Comparison of ENCODE assay signal across 8 cellular contexts in the genomic region with DNA sequence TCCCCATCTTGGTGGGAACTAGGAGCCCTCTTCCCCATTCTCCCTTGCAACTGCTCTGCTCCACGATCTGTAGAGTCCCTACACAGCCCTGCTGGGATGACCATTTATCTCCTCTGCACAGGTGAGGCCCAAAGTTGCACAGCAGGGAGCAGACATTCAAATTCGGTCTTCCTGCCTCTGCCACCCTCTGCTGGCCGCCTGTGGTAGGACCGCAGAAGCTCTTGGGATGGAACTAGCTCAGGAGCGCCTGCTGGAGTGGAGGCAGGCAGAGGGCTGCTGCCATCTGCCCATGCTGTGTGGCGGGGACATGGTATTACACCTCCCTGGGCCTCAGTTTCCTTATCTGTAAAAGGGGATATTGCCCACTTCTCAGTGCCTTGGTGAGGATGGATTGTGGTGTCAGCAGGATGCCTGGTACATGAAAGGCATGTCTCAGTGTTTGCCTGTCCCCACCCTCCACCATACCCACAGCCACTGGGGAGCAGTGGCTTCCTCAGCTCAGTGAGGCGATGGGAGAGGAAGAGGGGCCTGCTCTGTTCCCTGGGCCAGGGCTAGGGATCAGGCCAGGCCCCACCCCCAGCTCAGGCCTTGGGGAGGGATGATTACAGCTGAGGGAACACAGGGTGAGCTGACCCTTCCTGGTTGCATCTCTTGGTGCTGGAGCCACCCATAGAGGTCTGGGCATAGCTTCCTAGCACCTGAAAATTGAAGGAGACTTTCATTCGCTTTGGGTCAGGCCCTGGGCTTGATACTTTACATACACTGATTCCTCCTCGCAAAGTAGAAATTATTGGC. TPM values are rescaled to one million over a fixed set of nuclear protein-coding genes. Genes with fewer than 3 reads are reported as not detected.
DNase-seq lines count a peak whose midpoint lies in the region; ATAC-seq and TF ChIP-seq lines count a peak whose summit lies in the region.

No MANE protein-coding gene starts in this region.

- H3K4me3 ChIP-seq in HL-60 (replicated peaks; ENCODE audit: insufficient read depth, low read length) (no peak overlapping the region), endodermal cell (ENCODE audit: low read length) (no peak overlapping the region)

- CTCF ChIA-PET in activated CD8-positive, alpha-beta memory T cell treated with anti-CD3 and anti-CD28 coated beads, Interleukin-2, amount 10 ng/mL, durations not matched to agents 7 days and 5 days (lab: Charles Lee) = interaction anchor here (0.6 to 4.8 kb wide), 41 partner anchors 10 to 903 kb away, joined by 3 to 118 read pairs (median 4); partner anchors contain the start of genes CAPN5, INTS4 and OMP

- 18 to 52% methylated on average over 5 to 9 of the region's 9 CpGs for WGBS in endodermal cell (ENCODE audit: insufficient coverage in 1 of 2, insufficient read length in 1 of 2), 2 experiments

- H3K4me1 Mint-ChIP-seq in activated CD8-positive, alpha-beta memory T cell treated with anti-CD3 and anti-CD28 coated beads, Interleukin-2, amount 10 ng/mL, durations not matched to agents 7 days and 5 days = peaks cover 6% of the 10 kb centered on the region
- peaks cover 13% of the 10 kb centered on the region for H3K4me1 Mint-ChIP-seq in endodermal cell

- no peaks in the 10 kb centered on the region for H3K4me1 ChIP-seq in endodermal cell (ENCODE audit: control insufficient read depth, insufficient read depth, low read length)

- H3K36me3 Mint-ChIP-seq in activated CD8-positive, alpha-beta memory T cell treated with anti-CD3 and anti-CD28 coated beads, Interleukin-2, amount 10 ng/mL, durations not matched to agents 7 days and 5 days = no peaks in the 10 kb centered on the region
- H3K36me3 Mint-ChIP-seq in endodermal cell (ENCODE audit: low read depth) = peaks cover 2% of the 10 kb centered on the region

- no peak overlapping the region for H3K27ac Mint-ChIP-seq in activated CD8-positive, alpha-beta memory T cell treated with anti-CD3 and anti-CD28 coated beads, Interleukin-2, amount 10 ng/mL, durations not matched to agents 7 days and 5 days
- no peak overlapping the region for H3K27ac Mint-ChIP-seq in endodermal cell

- DNase-seq in CD1c-positive myeloid dendritic cell (ENCODE audit: extremely low spot score) = peak; percentile 73
- DNase-seq in HL-60 (ENCODE audit: low read depth in 1 of 2, low spot score in 1 of 2) = peak; percentile 25 to 73
- DNase-seq in NOMO-1 treated with DMSO at 0.1 percent for 48 hours (lab: John Stamatoyannopoulos, UW; ENCODE audit: unreplicated experiment) = peak; percentile 62
- DNase-seq in activated CD8-positive, alpha-beta memory T cell treated with anti-CD3 and anti-CD28 coated beads, Interleukin-2, amount 10 ng/mL, durations not matched to agents 7 days and 5 days = peak; percentile 88
- peak; percentile 98 for DNase-seq in endodermal cell
- peak; percentile 28 for DNase-seq in middle frontal gyrus (ENCODE audit: extremely low spot score, low spot score)
- DNase-seq in stimulated activated CD8-positive, alpha-beta memory T cell treated with anti-CD3 and anti-CD28 coated beads, Interleukin-4, amount 100 ng/mL, for 48 hours = peak; percentile 89

- ATAC-seq in GM19395 (IDR thresholded peaks at IDR 0.05; ENCODE audit: unreplicated experiment) = peak; percentile 81
- ATAC-seq in activated CD8-positive, alpha-beta memory T cell treated with anti-CD3 and anti-CD28 coated beads, Interleukin-2, amount 10 ng/mL, durations not matched to agents 7 days and 5 days = peak; percentile 95

- no peak overlapping the region for H3K9ac ChIP-seq in endodermal cell (ENCODE audit: extremely low read depth, low read length, poor library complexity, severe bottlenecking)

- H3K9me3 ChIP-seq in endodermal cell (ENCODE audit: control insufficient read depth, low read length) = no peaks in the 10 kb centered on the region

- no peaks in the 10 kb centered on the region for H3K36me3 ChIP-seq in endodermal cell (ENCODE audit: control insufficient read depth, insufficient read depth, low read length)

- peak; percentile 81 for TF ChIP-seq CTCF in HL-60 (IDR thresholded peaks at IDR 0.05; ENCODE audit: insufficient read depth, low read length)
- TF ChIP-seq CTCF in endodermal cell (conservative IDR thresholded peaks at IDR 0.05) = peak; percentile 98

- H3K9me3 Mint-ChIP-seq in activated CD8-positive, alpha-beta memory T cell treated with anti-CD3 and anti-CD28 coated beads, Interleukin-2, amount 10 ng/mL, durations not matched to agents 7 days and 5 days (ENCODE audit: low read depth) = no peaks in the 10 kb centered on the region
- H3K9me3 Mint-ChIP-seq in endodermal cell = no peaks in the 10 kb centered on the region

- no peak overlapping the region for H3K27ac ChIP-seq in HL-60 (replicated peaks)
- no peak overlapping the region for H3K27ac ChIP-seq in endodermal cell (ENCODE audit: low read depth, low read length)

- no peak overlapping the region for H3K4me3 Mint-ChIP-seq in activated CD8-positive, alpha-beta memory T cell treated with anti-CD3 and anti-CD28 coated beads, Interleukin-2, amount 10 ng/mL, durations not matched to agents 7 days and 5 days
- H3K4me3 Mint-ChIP-seq in endodermal cell = no peak overlapping the region

- H3K27me3 Mint-ChIP-seq in activated CD8-positive, alpha-beta memory T cell treated with anti-CD3 and anti-CD28 coated beads, Interleukin-2, amount 10 ng/mL, durations not matched to agents 7 days and 5 days = no peaks in the 10 kb centered on the region
- no peaks in the 10 kb centered on the region for H3K27me3 Mint-ChIP-seq in endodermal cell (ENCODE audit: insufficient read depth)

- H3K27me3 ChIP-seq in HL-60 (ENCODE audit: insufficient read depth, poor library complexity, severe bottlenecking) = no peaks in the 10 kb centered on the region
- no peaks in the 10 kb centered on the region for H3K27me3 ChIP-seq in endodermal cell (ENCODE audit: control insufficient read depth, insufficient read depth, low read length, poor library complexity, severe bottlenecking)

RNA-seq across cellular contexts. Expression of gene OMP, which starts 11.3 kb away (rescaled TPM):
- not detected for total RNA-seq in activated CD8-positive, alpha-beta memory T cell treated with anti-CD3 and anti-CD28 coated beads, Interleukin-2, amount 10 ng/mL, durations not matched to agents 7 days and 5 days
- 1 to 10 TPM; 1.6 to 1.7 TPM for total RNA-seq in endodermal cell
- not detected for polyA plus RNA-seq in endodermal cell (2013, experiment 1 of 2)
- not detected for polyA plus RNA-seq in endodermal cell (2013, experiment 2 of 2)

RNA-seq across cellular contexts. Expression of gene CAPN5, which starts 24.6 kb away (rescaled TPM):
- under 1 TPM; 0.20 to 0.28 TPM for total RNA-seq in activated CD8-positive, alpha-beta memory T cell treated with anti-CD3 and anti-CD28 coated beads, Interleukin-2, amount 10 ng/mL, durations not matched to agents 7 days and 5 days
- total RNA-seq in endodermal cell = 10 to 100 TPM; 17.5 to 21.5 TPM
- 12.3 TPM for polyA plus RNA-seq in endodermal cell (2013, experiment 1 of 2)
- polyA plus RNA-seq in endodermal cell (2013, experiment 2 of 2) = 14.8 TPM

RNA-seq across cellular contexts. Expression of gene MYO7A, which starts 36.7 kb away (rescaled TPM):
- under 1 TPM; 0.23 to 0.28 TPM for total RNA-seq in activated CD8-positive, alpha-beta memory T cell treated with anti-CD3 and anti-CD28 coated beads, Interleukin-2, amount 10 ng/mL, durations not matched to agents 7 days and 5 days
- total RNA-seq in endodermal cell = 1 to 10 TPM; 2.4 to 2.7 TPM
- 2.1 TPM for polyA plus RNA-seq in endodermal cell (2013, experiment 1 of 2)
- 1.7 TPM for polyA plus RNA-seq in endodermal cell (2013, experiment 2 of 2)

RNA-seq across cellular contexts. Expression of gene B3GNT6, which starts 57.1 kb away (rescaled TPM):
- total RNA-seq in activated CD8-positive, alpha-beta memory T cell treated with anti-CD3 and anti-CD28 coated beads, Interleukin-2, amount 10 ng/mL, durations not matched to agents 7 days and 5 days = not detected
- not detected for total RNA-seq in endodermal cell
- not detected for polyA plus RNA-seq in endodermal cell (2013, experiment 1 of 2)
- not detected for polyA plus RNA-seq in endodermal cell (2013, experiment 2 of 2)

Comparison
In these comparisons a context has a peak if more than half of its experiments do, and no peak if none do; other contexts are left out.
1. DNase-seq: peak in every context shown above with its lines; median percentile 98 in endodermal cell; 89 in stimulated activated CD8-positive, alpha-beta memory T cell treated with anti-CD3 and anti-CD28 coated beads, Interleukin-4, amount 100 ng/mL, for 48 hours; 88 in activated CD8-positive, alpha-beta memory T cell treated with anti-CD3 and anti-CD28 coated beads, Interleukin-2, amount 10 ng/mL, durations not matched to agents 7 days and 5 days; 73 in CD1c-positive myeloid dendritic cell; 62 in NOMO-1 treated with DMSO at 0.1 percent for 48 hours; 49 in HL-60; 28 in middle frontal gyrus.
2. RNA of gene CAPN5, which starts 24.6 kb away (total RNA-seq): 17.5 to 21.5 TPM in endodermal cell; 0.20 to 0.28 TPM in activated CD8-positive, alpha-beta memory T cell treated with anti-CD3 and anti-CD28 coated beads, Interleukin-2, amount 10 ng/mL, durations not matched to agents 7 days and 5 days; every median in the first group is over 10 times any median in the second.